ENCODE assay signal across 8 cellular contexts in the genomic region with DNA sequence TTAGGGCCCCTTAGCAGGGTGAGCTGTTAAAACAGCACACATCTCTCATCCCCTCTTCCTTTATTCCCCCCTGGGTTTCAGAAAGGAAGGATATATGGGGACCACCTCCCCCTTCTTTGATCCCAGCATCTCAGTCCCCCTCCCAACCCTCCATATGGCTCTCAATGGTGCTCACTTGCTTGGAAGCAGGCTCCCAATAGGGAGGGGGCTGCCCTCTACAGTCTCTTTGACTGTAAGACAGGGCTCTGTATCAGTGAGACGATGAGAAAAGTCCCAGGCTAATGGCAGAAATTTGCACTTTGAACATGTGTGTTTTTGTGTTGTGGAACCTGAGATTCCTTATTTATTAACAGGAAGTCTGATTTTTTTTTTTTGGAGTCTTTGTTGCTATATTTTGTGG. TPM values are rescaled to one million over a fixed set of nuclear protein-coding genes. Genes with fewer than 3 reads are reported as not detected.
DNase-seq lines count a peak whose midpoint lies in the region; ATAC-seq and TF ChIP-seq lines count a peak whose summit lies in the region.

No MANE protein-coding gene starts in this region.

- H3K27ac Mint-ChIP-seq in activated CD4-positive, alpha-beta memory T cell treated with anti-CD3 and anti-CD28 coated beads for 36 hours = peak overlapping the region; percentile 21
- H3K27ac Mint-ChIP-seq in activated CD4-positive, alpha-beta memory T cell treated with anti-CD3 and anti-CD28 coated beads, Interleukin-2, amount 10 ng/mL, durations not matched to agents 7 days and 5 days = no peak overlapping the region

- BruUV-seq in Panc1 (replicated peaks; lab: Mats Ljungman, UMichigan) = no TSS peak

- no peak for DNase-seq in activated CD4-positive, alpha-beta memory T cell treated with anti-CD3 and anti-CD28 coated beads for 36 hours
- DNase-seq in activated CD4-positive, alpha-beta memory T cell treated with anti-CD3 and anti-CD28 coated beads, Interleukin-2, amount 10 ng/mL, durations not matched to agents 7 days and 5 days = no peak
- DNase-seq in Panc1 (ENCODE audit: low read depth, low spot score) (no peak), globus pallidus (ENCODE audit: low spot score) (peak; percentile 53), smooth muscle cell (lab: John Stamatoyannopoulos, UW; ENCODE audit: unreplicated experiment) (no peak), NCI-H2029 treated with DMSO at 0.1 percent for 48 hours (lab: John Stamatoyannopoulos, UW) (no peak)

- CTCF ChIA-PET in activated CD4-positive, alpha-beta memory T cell treated with anti-CD3 and anti-CD28 coated beads for 36 hours (lab: Charles Lee) = interaction anchor here (1.2 to 2.4 kb wide), 4 partner anchors 10 to 51 kb away, joined by 3 to 9 read pairs (median 7); a partner anchor contains a TSS
- CTCF ChIA-PET in activated CD4-positive, alpha-beta memory T cell treated with anti-CD3 and anti-CD28 coated beads, Interleukin-2, amount 10 ng/mL, durations not matched to agents 7 days and 5 days (lab: Charles Lee) = interaction anchor here (1.1 to 1.5 kb wide), 3 partner anchors 8 to 50 kb away, joined by 3 to 6 read pairs (median 5); no protein-coding TSS in a partner anchor
- CTCF ChIA-PET in Panc1 (lab: Charles Lee) = no interaction called here

- no peak overlapping the region for H3K27ac ChIP-seq in Panc1 (ENCODE audit: low read length)
- H3K27ac ChIP-seq in smooth muscle cell (ENCODE audit: low read depth) = peak overlapping the region; percentile 78

- peaks cover 70% of the 10 kb centered on the region for H3K36me3 Mint-ChIP-seq in activated CD4-positive, alpha-beta memory T cell treated with anti-CD3 and anti-CD28 coated beads for 36 hours
- H3K36me3 Mint-ChIP-seq in activated CD4-positive, alpha-beta memory T cell treated with anti-CD3 and anti-CD28 coated beads, Interleukin-2, amount 10 ng/mL, durations not matched to agents 7 days and 5 days (ENCODE audit: low read depth) = peaks cover 81% of the 10 kb centered on the region

- H3K36me3 ChIP-seq in Panc1 (ENCODE audit: control insufficient read depth, insufficient read depth, low read length) (peaks cover 79% of the 10 kb centered on the region), smooth muscle cell (ENCODE audit: low read depth) (peaks cover 15% of the 10 kb centered on the region)

- H3K4me2 ChIP-seq in smooth muscle cell = no peak overlapping the region

- no peak overlapping the region for H3K4me3 ChIP-seq in Panc1 (ENCODE audit: low read depth in 2 of 2, low read length in 2 of 2)
- no peak overlapping the region for H3K4me3 ChIP-seq in smooth muscle cell

- no peak overlapping the region for H3K4me3 Mint-ChIP-seq in activated CD4-positive, alpha-beta memory T cell treated with anti-CD3 and anti-CD28 coated beads for 36 hours
- H3K4me3 Mint-ChIP-seq in activated CD4-positive, alpha-beta memory T cell treated with anti-CD3 and anti-CD28 coated beads, Interleukin-2, amount 10 ng/mL, durations not matched to agents 7 days and 5 days = no peak overlapping the region

- H3K9me3 Mint-ChIP-seq in activated CD4-positive, alpha-beta memory T cell treated with anti-CD3 and anti-CD28 coated beads for 36 hours = no peaks in the 10 kb centered on the region
- no peaks in the 10 kb centered on the region for H3K9me3 Mint-ChIP-seq in activated CD4-positive, alpha-beta memory T cell treated with anti-CD3 and anti-CD28 coated beads, Interleukin-2, amount 10 ng/mL, durations not matched to agents 7 days and 5 days

- in situ Hi-C loops in Panc1 (cut with HindIII; ENCODE audit: low pct_unique_long_range_greater_than_20kb, low sequenced_read_pairs) = no loop called here

- H3K27me3 Mint-ChIP-seq in activated CD4-positive, alpha-beta memory T cell treated with anti-CD3 and anti-CD28 coated beads for 36 hours = no peaks in the 10 kb centered on the region
- no peaks in the 10 kb centered on the region for H3K27me3 Mint-ChIP-seq in activated CD4-positive, alpha-beta memory T cell treated with anti-CD3 and anti-CD28 coated beads, Interleukin-2, amount 10 ng/mL, durations not matched to agents 7 days and 5 days

- H3K79me2 ChIP-seq in smooth muscle cell (ENCODE audit: low read depth) = no peaks in the 10 kb centered on the region

- peak; percentile 17; the same call in 1 of the 2 replicates for TF ChIP-seq CTCF in Panc1 (IDR thresholded peaks at IDR 0.05)
- no peak for TF ChIP-seq CTCF in smooth muscle cell (IDR thresholded peaks at IDR 0.05; ENCODE audit: borderline replicate concordance, insufficient read depth, poor library complexity, severe bottlenecking)

- no peaks in the 10 kb centered on the region for H3F3A ChIP-seq in smooth muscle cell (ENCODE audit: low read depth)

- H3K9me3 ChIP-seq in Panc1 (ENCODE audit: control insufficient read depth, insufficient read depth, low read depth, low read length) = no peaks in the 10 kb centered on the region
- H3K9me3 ChIP-seq in smooth muscle cell (replicated peaks; ENCODE audit: low read depth) = no peaks in the 10 kb centered on the region

- POLR2A ChIA-PET in activated CD4-positive, alpha-beta memory T cell treated with anti-CD3 and anti-CD28 coated beads for 36 hours (lab: Charles Lee) = no interaction called here
- POLR2A ChIA-PET in activated CD4-positive, alpha-beta memory T cell treated with anti-CD3 and anti-CD28 coated beads, Interleukin-2, amount 10 ng/mL, durations not matched to agents 7 days and 5 days (lab: Charles Lee) = interaction anchor here (1.0 kb wide), 1 partner anchor 41 kb away, joined by 3 read pairs; no protein-coding TSS in a partner anchor
- POLR2A ChIA-PET in Panc1 (lab: Charles Lee) = no interaction called here

- no peak overlapping the region for H3K9ac ChIP-seq in smooth muscle cell (ENCODE audit: low read depth)

- H3K27me3 ChIP-seq in Panc1 (ENCODE audit: control insufficient read depth, insufficient read depth, low read length) (no peaks in the 10 kb centered on the region), smooth muscle cell (ENCODE audit: low read depth) (no peaks in the 10 kb centered on the region)

- intact Hi-C loops in activated CD4-positive, alpha-beta memory T cell treated with anti-CD3 and anti-CD28 coated beads for 36 hours (cut with micrococcal nuclease) = no loop called here
- intact Hi-C loops in Panc1 (cut with micrococcal nuclease; ENCODE audit: unreplicated experiment) = no loop called here

- H3K4me1 Mint-ChIP-seq in activated CD4-positive, alpha-beta memory T cell treated with anti-CD3 and anti-CD28 coated beads for 36 hours (ENCODE audit: low read depth) = peaks cover 24% of the 10 kb centered on the region
- peaks cover 9% of the 10 kb centered on the region for H3K4me1 Mint-ChIP-seq in activated CD4-positive, alpha-beta memory T cell treated with anti-CD3 and anti-CD28 coated beads, Interleukin-2, amount 10 ng/mL, durations not matched to agents 7 days and 5 days

- H3K4me1 ChIP-seq in Panc1 (ENCODE audit: control insufficient read depth, insufficient read depth, low read length) (no peaks in the 10 kb centered on the region), smooth muscle cell (ENCODE audit: low read depth) (peaks cover 3% of the 10 kb centered on the region)

- H2AFZ ChIP-seq in smooth muscle cell (ENCODE audit: low read depth) = no peak overlapping the region

- ATAC-seq in Panc1 = no peak
- no peak for ATAC-seq in GM19328 (IDR thresholded peaks at IDR 0.05; ENCODE audit: unreplicated experiment)
- ATAC-seq in HG03097 (IDR thresholded peaks at IDR 0.05; ENCODE audit: low FRiP score, unreplicated experiment) = no peak

- no peaks in the 10 kb centered on the region for H4K20me1 ChIP-seq in smooth muscle cell (ENCODE audit: low read depth)

- WGBS in smooth muscle cell (ENCODE audit: low lambda C conversion rate) = 88% methylated on average over 1 of the region's 1 CpG

RNA-seq across cellular contexts. Expression of a gene that starts 4.2 kb away (rescaled TPM):
- total RNA-seq in activated CD4-positive, alpha-beta memory T cell treated with anti-CD3 and anti-CD28 coated beads for 36 hours = 1 to 10 TPM; 1.3 to 1.6 TPM
- 1 to 10 TPM; 2.3 to 2.4 TPM for total RNA-seq in activated CD4-positive, alpha-beta memory T cell treated with anti-CD3 and anti-CD28 coated beads, Interleukin-2, amount 10 ng/mL, durations not matched to agents 7 days and 5 days
- total RNA-seq in Panc1 (2021; ENCODE audit: unreplicated experiment) (3.0 TPM), smooth muscle cell (2.2 and 3.9 TPM in 2 replicates)
- polyA plus RNA-seq in Panc1 (2012; ENCODE audit: insufficient read length) = 0.97 TPM
- polyA plus RNA-seq in smooth muscle cell = 0.45 and 0.66 TPM in 2 replicates

RNA-seq across cellular contexts. Expression of a gene that starts 39.4 kb away (rescaled TPM):
- 10 to 100 TPM; 34.9 to 36.1 TPM for total RNA-seq in activated CD4-positive, alpha-beta memory T cell treated with anti-CD3 and anti-CD28 coated beads for 36 hours
- 10 to 100 TPM; 53.5 to 55.2 TPM for total RNA-seq in activated CD4-positive, alpha-beta memory T cell treated with anti-CD3 and anti-CD28 coated beads, Interleukin-2, amount 10 ng/mL, durations not matched to agents 7 days and 5 days
- total RNA-seq in Panc1 (2021; ENCODE audit: unreplicated experiment) (80.4 TPM), smooth muscle cell (43.0 and 47.4 TPM in 2 replicates)
- polyA plus RNA-seq in Panc1 (2012; ENCODE audit: insufficient read length) = 31.9 TPM
- polyA plus RNA-seq in smooth muscle cell = 14.5 and 16.9 TPM in 2 replicates

RNA-seq across cellular contexts. Expression of a gene that starts 42.6 kb away (rescaled TPM):
- total RNA-seq in activated CD4-positive, alpha-beta memory T cell treated with anti-CD3 and anti-CD28 coated beads for 36 hours = 100 to 1,000 TPM; 108 TPM
- 100 to 1,000 TPM; 137 to 138 TPM for total RNA-seq in activated CD4-positive, alpha-beta memory T cell treated with anti-CD3 and anti-CD28 coated beads, Interleukin-2, amount 10 ng/mL, durations not matched to agents 7 days and 5 days
- total RNA-seq in Panc1 (2021; ENCODE audit: unreplicated experiment) (3.0 TPM), smooth muscle cell (1.9 and 2.1 TPM in 2 replicates)
- 1.7 TPM for polyA plus RNA-seq in Panc1 (2012; ENCODE audit: insufficient read length)
- 2.7 and 4.0 TPM in 2 replicates for polyA plus RNA-seq in smooth muscle cell

Comparison
In these comparisons a context has a peak if more than half of its experiments do, and no peak if none do; other contexts are left out.
1. RNA of a gene that starts 42.6 kb away (total RNA-seq): 137 to 138 TPM in activated CD4-positive, alpha-beta memory T cell treated with anti-CD3 and anti-CD28 coated beads, Interleukin-2, amount 10 ng/mL, durations not matched to agents 7 days and 5 days and 108 TPM in activated CD4-positive, alpha-beta memory T cell treated with anti-CD3 and anti-CD28 coated beads for 36 hours; 3.0 TPM in Panc1 (single experiment) and 1.9 to 2.1 TPM in smooth muscle cell; every median in the first group is over 10 times any median in the second.